In the genomic region with DNA sequence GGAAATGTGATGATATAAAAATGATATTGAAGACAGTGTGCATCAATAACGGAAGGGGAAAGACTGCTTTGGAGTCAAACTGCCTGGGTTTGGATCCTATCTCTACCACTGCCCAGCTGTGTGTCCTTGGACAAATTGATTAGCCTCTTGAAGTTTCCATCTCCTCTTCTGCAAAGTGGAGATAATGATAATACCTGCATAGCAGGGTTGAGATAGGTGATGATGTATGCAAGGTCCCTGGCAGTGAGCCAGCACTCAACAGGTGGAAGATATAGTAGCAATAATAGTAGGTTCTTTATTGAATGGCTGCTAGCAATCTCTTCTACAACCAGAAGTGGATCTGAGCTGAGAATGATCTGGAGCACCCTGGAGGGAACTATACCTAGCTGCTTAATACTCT, we compare ENCODE assay signal across 26 cellular contexts.
DNase-seq lines count a peak whose midpoint lies in the region; ATAC-seq, FAIRE-seq and TF ChIP-seq lines count a peak whose summit lies in the region.
"Had no signal": no experiment of that assay in that cellular context is flagged by ENCODE, and none has a peak within 500 bp of the region (broad histone marks: within the 10 kb centered on the region; RNA-seq: fewer than 3 reads in every experiment).

No MANE protein-coding gene starts in this region.

- H3K27me3 Mint-ChIP-seq in activated CD8-positive, alpha-beta T cell treated with anti-CD3 and anti-CD28 coated beads, Interleukin-2, amount 10 ng/mL, durations not matched to agents 7 days and 5 days (ENCODE audit: low read depth): peaks cover 8% of the 10 kb centered on the region

- H3K4me3 ChIP-seq in HEK293 (ENCODE audit: low read depth, low read length): no peak overlapping the region
- H3K4me3 ChIP-seq in K562: no peak overlapping the region
- no peak overlapping the region for H3K4me3 ChIP-seq in psoas muscle
- H3K4me3 ChIP-seq: BLaER1 treated with 17β-estradiol and CSF1 and Interleukin-3, amounts not matched to agents 10 nM and 100 nM had no signal

- H3K9me3 ChIP-seq in HEK293 (ENCODE audit: control insufficient read depth, insufficient read depth, low read depth, low read length) (no peaks in the 10 kb centered on the region), K562 (replicated peaks; ENCODE audit: control insufficient read depth, insufficient read depth, low read depth, low read length) (no peaks in the 10 kb centered on the region), psoas muscle (no peaks in the 10 kb centered on the region)
- H3K9me3 ChIP-seq: SK-N-SH had no signal

- TF ChIP-seq CTCF in HEK293 (tag by site-specific recombination; IDR thresholded peaks at IDR 0.05) (no peak), K562 (IDR thresholded peaks at IDR 0.05 in 2 of 3, conservative IDR thresholded peaks at IDR 0.05 in 1 of 3; ENCODE audit: insufficient read depth in 2 of 3, low read depth in 1 of 3, low read length in 3 of 3) (no peak), psoas muscle (IDR thresholded peaks at IDR 0.05) (no peak)

- no peak overlapping the region for H3K27ac ChIP-seq in HEK293 (ENCODE audit: extremely low read depth, low read depth, low read length)
- H3K27ac ChIP-seq in K562 (ENCODE audit: extremely low read depth, low read depth, low read length): no peak overlapping the region
- no peak overlapping the region for H3K27ac ChIP-seq in psoas muscle
- H3K27ac ChIP-seq: BLaER1 treated with 17β-estradiol and CSF1 and Interleukin-3, amounts not matched to agents 10 nM and 100 nM had no signal

- no peak overlapping the region for H3K4me3 Mint-ChIP-seq in activated CD8-positive, alpha-beta T cell treated with anti-CD3 and anti-CD28 coated beads, Interleukin-2, amount 10 ng/mL, durations not matched to agents 7 days and 5 days
- H3K4me3 Mint-ChIP-seq: CD4-positive, alpha-beta memory T cell; IgD-negative memory B cell; T-cell; T-helper 2 cell treated with Interferon-gamma antibody and Interleukin-4, amounts not matched to agents 5 μg/mL and 100 μg/mL, for 36 hours had no signal

- ATAC-seq in K562 (no peak), psoas muscle (no peak)
- no peak for ATAC-seq in activated CD8-positive, alpha-beta T cell treated with anti-CD3 and anti-CD28 coated beads, Interleukin-2, amount 10 ng/mL, durations not matched to agents 7 days and 5 days
- ATAC-seq: HCT116, Panc1, T-cell had no signal

- no peaks in the 10 kb centered on the region for H3K4me1 ChIP-seq in HEK293 (ENCODE audit: control insufficient read depth, insufficient read depth, low read length)
- no peaks in the 10 kb centered on the region for H3K4me1 ChIP-seq in K562 (replicated peaks in 1 of 2; ENCODE audit: control insufficient read depth in 2 of 2, insufficient read depth in 2 of 2, low read length in 2 of 2)
- H3K4me1 ChIP-seq in psoas muscle: no peaks in the 10 kb centered on the region
- H3K4me1 ChIP-seq: BLaER1 treated with 17β-estradiol and CSF1 and Interleukin-3, amounts not matched to agents 10 nM and 100 nM had no signal

- DNase-seq in NCI-H1436 (lab: John Stamatoyannopoulos, UW): peak; percentile 45
- peak; percentile 85 for DNase-seq in NCI-H345 (lab: John Stamatoyannopoulos, UW)
- no peak for DNase-seq in K562 (ENCODE audit: extremely low read depth in 1 of 4, low spot score in 3 of 4)
- no peak for DNase-seq in psoas muscle
- no peak for DNase-seq in stimulated activated CD4-positive, alpha-beta T cell treated with anti-CD3 and anti-CD28 coated beads, Interleukin-1b, Interleukin-23, amount 100 ng/mL, for 48 hours
- DNase-seq in activated CD8-positive, alpha-beta T cell treated with anti-CD3 and anti-CD28 coated beads, Interleukin-2, amount 10 ng/mL, durations not matched to agents 7 days and 5 days: no peak
- DNase-seq: Calu3; CD4-positive, alpha-beta memory T cell; EL; GF-D8; GOT3; Kasumi-1; NCI-H187; NCI-H2107; NCI-H2227 treated with DMSO at 0.1 percent for 48 hours; NCI-H526 treated with DMSO at 0.1 percent for 48 hours; SIG-M5; SK-N-SH; T-cell had no signal

- no peaks in the 10 kb centered on the region for H3K9me3 Mint-ChIP-seq in activated CD8-positive, alpha-beta T cell treated with anti-CD3 and anti-CD28 coated beads, Interleukin-2, amount 10 ng/mL, durations not matched to agents 7 days and 5 days (ENCODE audit: insufficient read depth)
- H3K9me3 Mint-ChIP-seq: CD4-positive, alpha-beta memory T cell; T-cell; T-helper 2 cell treated with Interferon-gamma antibody and Interleukin-4, amounts not matched to agents 5 μg/mL and 100 μg/mL, for 36 hours had no signal

- H3K9me1 ChIP-seq in K562 (ENCODE audit: control insufficient read depth, insufficient read depth, low read length): no peaks in the 10 kb centered on the region

- 0% methylated on average over 1 of the region's 1 CpG for WGBS in K562 (ENCODE audit: insufficient coverage, low coverage, missing lambda C conversion rate)
- WGBS in psoas muscle, 3 donors: 85 to 89% (median 87%) methylated on average over 1 of the region's 1 CpG

- intact Hi-C loops in K562 (cut with micrococcal nuclease): no loop called here
- intact Hi-C loops in psoas muscle (cut with DNase I): no loop called here

- H3K36me3 ChIP-seq in HEK293 (ENCODE audit: control insufficient read depth in 2 of 2, insufficient read depth in 1 of 2, low read length in 2 of 2): no peaks in the 10 kb centered on the region
- H3K36me3 ChIP-seq in K562 (ENCODE audit: control insufficient read depth, insufficient read depth, low read length): no peaks in the 10 kb centered on the region
- H3K36me3 ChIP-seq in psoas muscle (ENCODE audit: insufficient read depth in 1 of 2, low read depth in 1 of 2): no peaks in the 10 kb centered on the region
- H3K36me3 ChIP-seq: BLaER1 treated with 17β-estradiol and CSF1 and Interleukin-3, amounts not matched to agents 10 nM and 100 nM had no signal

- H3K4me2 ChIP-seq in K562 (ENCODE audit: insufficient read depth, low read length): no peak overlapping the region
- H3K4me2 ChIP-seq: BLaER1 treated with 17β-estradiol and CSF1 and Interleukin-3, amounts not matched to agents 10 nM and 100 nM; SK-N-SH had no signal

- POLR2A ChIA-PET in HEK293 (lab: Yijun Ruan, JAX): interaction anchor here (0.6 kb wide), 1 partner anchor 902 kb away, joined by 4 read pairs; no protein-coding TSS in a partner anchor
- POLR2A ChIA-PET in K562 (lab: Yijun Ruan, JAX): interaction anchor here (0.6 to 1.2 kb wide), 3 partner anchors 9 to 71 kb away, joined by 3 to 4 read pairs (median 3); no protein-coding TSS in a partner anchor
- POLR2A ChIA-PET in activated CD8-positive, alpha-beta T cell treated with anti-CD3 and anti-CD28 coated beads, Interleukin-2, amount 10 ng/mL, durations not matched to agents 7 days and 5 days (lab: Charles Lee): no interaction called here

- no peaks in the 10 kb centered on the region for H3K4me1 Mint-ChIP-seq in activated CD8-positive, alpha-beta T cell treated with anti-CD3 and anti-CD28 coated beads, Interleukin-2, amount 10 ng/mL, durations not matched to agents 7 days and 5 days (ENCODE audit: low read depth)
- H3K4me1 Mint-ChIP-seq: CD4-positive, alpha-beta memory T cell; IgD-negative memory B cell; T-cell had no signal

- no peak for TF ChIP-seq POLR2A in K562 (conservative IDR thresholded peaks at IDR 0.05)

- TF ChIP-seq RAD21 in K562 (CRISPR knock-in tag; conservative IDR thresholded peaks at IDR 0.05 in 1 of 2, IDR thresholded peaks at IDR 0.05 in 1 of 2): no peak

- no peak overlapping the region for H3K27ac Mint-ChIP-seq in activated CD8-positive, alpha-beta T cell treated with anti-CD3 and anti-CD28 coated beads, Interleukin-2, amount 10 ng/mL, durations not matched to agents 7 days and 5 days
- H3K27ac Mint-ChIP-seq: CD4-positive, alpha-beta memory T cell; IgD-negative memory B cell; T-cell; T-helper 2 cell treated with Interferon-gamma antibody and Interleukin-4, amounts not matched to agents 5 μg/mL and 100 μg/mL, for 36 hours had no signal

- in situ Hi-C loops in K562 (cut with MboI): no loop called here

- FAIRE-seq in K562 (lab: Jason Lieb, UNC): no peak
- FAIRE-seq: GM19239 had no signal

- no peak overlapping the region for H3K9ac ChIP-seq in K562 (ENCODE audit: insufficient read depth in 1 of 2, low read depth in 2 of 2, low read length in 2 of 2)
- H3K9ac ChIP-seq: BLaER1 treated with 17β-estradiol and CSF1 and Interleukin-3, amounts not matched to agents 10 nM and 100 nM; SK-N-SH had no signal

- no peak for TF ChIP-seq EP300 in K562 (IDR thresholded peaks at IDR 0.05; ENCODE audit: low read length)

- BruUV-seq in K562 (replicated peaks; lab: Mats Ljungman, UMichigan): no TSS peak

- H3K79me2 ChIP-seq in K562 (ENCODE audit: control insufficient read depth, insufficient read depth, low read length): no peaks in the 10 kb centered on the region

- H3K27me3 ChIP-seq in K562 (ENCODE audit: control insufficient read depth in 2 of 2, insufficient read depth in 2 of 2, low read length in 2 of 2) (peaks cover 4 to 11% of the 10 kb centered on the region in 2 experiments; a peak in 4 of 5 replicates), psoas muscle (ENCODE audit: insufficient read depth in 3 of 3, low read length in 2 of 3) (no peaks in the 10 kb centered on the region)
- H3K27me3 ChIP-seq: BLaER1 treated with 17β-estradiol and CSF1 and Interleukin-3, amounts not matched to agents 10 nM and 100 nM had no signal

- H4K20me1 ChIP-seq in K562 (replicated peaks; ENCODE audit: control insufficient read depth, insufficient read depth, low read length): no peaks in the 10 kb centered on the region
- H4K20me1 ChIP-seq: BLaER1 treated with 17β-estradiol and CSF1 and Interleukin-3, amounts not matched to agents 10 nM and 100 nM had no signal

- H2AFZ ChIP-seq in K562 (ENCODE audit: low read depth, low read length): no peak overlapping the region

- CTCF ChIA-PET in HEK293 (lab: Yijun Ruan, JAX): interaction anchor here (1.1 to 3.2 kb wide), 2 partner anchors 16 to 148 kb away, joined by 3 to 16 read pairs; no protein-coding TSS in a partner anchor
- CTCF ChIA-PET in K562 (lab: Yijun Ruan, JAX; ENCODE audit: low intra/inter-chr PET ratio): no interaction called here
- CTCF ChIA-PET in activated CD8-positive, alpha-beta T cell treated with anti-CD3 and anti-CD28 coated beads, Interleukin-2, amount 10 ng/mL, durations not matched to agents 7 days and 5 days (lab: Charles Lee): no interaction called here

- no peaks in the 10 kb centered on the region for H3K36me3 Mint-ChIP-seq in activated CD8-positive, alpha-beta T cell treated with anti-CD3 and anti-CD28 coated beads, Interleukin-2, amount 10 ng/mL, durations not matched to agents 7 days and 5 days (ENCODE audit: low read depth)
- H3K36me3 Mint-ChIP-seq: CD4-positive, alpha-beta memory T cell; T-cell had no signal

TF ChIP-seq in HEK293, 187 proteins besides CTCF, POLR2A, EP300 and RAD21:
- TF ChIP-seq SCRT2 (tag by site-specific recombination; IDR thresholded peaks at IDR 0.05) (peak; percentile 72), ZXDB (tag by site-specific recombination; IDR thresholded peaks at IDR 0.05) (no peak)

TF ChIP-seq in K562, 482 proteins besides CTCF, POLR2A, EP300 and RAD21 (continues in another document):
- TF ChIP-seq NFIC (IDR thresholded peaks at IDR 0.05): peak; percentile 57
- TF ChIP-seq TAL1 (IDR thresholded peaks at IDR 0.05): peak; percentile 61
- TF ChIP-seq CBFA2T2 (conservative IDR thresholded peaks at IDR 0.05): peak; percentile 51
- TF ChIP-seq CBFA2T3 (IDR thresholded peaks at IDR 0.05): peak; percentile 64

Comparison
In these comparisons a context has a peak if more than half of its experiments do, and no peak if none do; other contexts are left out.
1. DNase-seq: peak in NCI-H1436 (single experiment) and NCI-H345 (single experiment); none in K562 (0 of 4), psoas muscle (0 of 2), stimulated activated CD4-positive, alpha-beta T cell treated with anti-CD3 and anti-CD28 coated beads, Interleukin-1b, Interleukin-23, amount 100 ng/mL, for 48 hours (single experiment) and activated CD8-positive, alpha-beta T cell treated with anti-CD3 and anti-CD28 coated beads, Interleukin-2, amount 10 ng/mL, durations not matched to agents 7 days and 5 days (single experiment).